11 cellular contexts compared by ENCODE assay signal in the genomic region with DNA sequence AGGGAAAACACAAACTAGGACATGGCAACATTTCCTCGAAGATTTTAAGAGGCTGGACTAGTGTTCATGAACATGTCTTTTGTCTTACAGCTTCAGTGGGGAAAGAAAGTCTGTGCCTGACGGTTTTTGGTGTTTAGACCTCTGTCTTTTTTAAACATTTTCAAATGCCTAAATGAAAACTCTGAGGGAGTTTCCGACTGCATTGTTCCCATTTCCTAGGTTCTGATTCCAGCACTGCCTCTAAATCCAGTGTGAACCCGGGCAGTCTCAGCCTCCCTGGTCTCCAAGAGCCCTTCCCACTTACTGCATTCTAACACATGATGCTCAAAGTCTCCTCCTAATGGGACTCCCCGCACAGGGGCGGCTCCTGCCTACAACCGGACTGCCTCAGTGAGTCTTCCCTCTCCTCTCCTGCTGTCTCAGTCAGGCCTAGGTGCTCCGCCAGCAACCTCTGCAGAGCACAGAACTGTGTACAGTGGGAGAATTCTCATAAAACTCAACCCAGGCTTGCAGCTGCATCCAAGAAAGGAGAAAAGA. TPM values are rescaled to one million over a fixed set of nuclear protein-coding genes. Genes with fewer than 3 reads are reported as not detected.
DNase-seq lines count a peak whose midpoint lies in the region; ATAC-seq and TF ChIP-seq lines count a peak whose summit lies in the region.
"Had no signal": no experiment of that assay in that cellular context is flagged by ENCODE, and none has a peak within 500 bp of the region (broad histone marks: within the 10 kb centered on the region; RNA-seq: fewer than 3 reads in every experiment).

No MANE protein-coding gene starts in this region.

- TF ChIP-seq CTCF in colonic mucosa (IDR thresholded peaks at IDR 0.05): no peak
- no peak for TF ChIP-seq CTCF in upper lobe of left lung (IDR thresholded peaks at IDR 0.05)

- peaks cover 3 to 17% of the 10 kb centered on the region in 2 donors for H3K36me3 Mint-ChIP-seq in activated T-cell treated with anti-CD3 and anti-CD28 coated beads, Interleukin-2, amount 50 U/mL, for 72 hours (ENCODE audit: insufficient read depth in 2 of 2)

- 53 to 64% methylated on average over 8 of the region's 8 CpGs for WGBS in upper lobe of left lung, 2 donors

- H3K9ac ChIP-seq in colonic mucosa (ENCODE audit: low read depth in 2 of 2, low read length in 2 of 2): peak overlapping the region in 1 of 2 donors; percentile 23

- H3K27me3 ChIP-seq in colonic mucosa (no peaks in the 10 kb centered on the region), muscle layer of duodenum (ENCODE audit: low read depth, low read length) (no peaks in the 10 kb centered on the region), upper lobe of left lung (no peaks in the 10 kb centered on the region), HAP-1 (ENCODE audit: low read depth) (no peaks in the 10 kb centered on the region)

- H3K27ac ChIP-seq in colonic mucosa (peak overlapping the region; percentile 54), muscle layer of duodenum (ENCODE audit: low read length) (peak overlapping the region; percentile 52), upper lobe of left lung (peak overlapping the region; percentile 57 to 78 (median 66))

- H3K9me3 Mint-ChIP-seq in activated T-cell treated with anti-CD3 and anti-CD28 coated beads, Interleukin-2, amount 50 U/mL, for 72 hours: no peaks in the 10 kb centered on the region

- peaks cover 98% of the 10 kb centered on the region for H3K4me1 Mint-ChIP-seq in activated T-cell treated with anti-CD3 and anti-CD28 coated beads, Interleukin-2, amount 50 U/mL, for 72 hours (ENCODE audit: low read depth)

- ATAC-seq in activated T-cell treated with anti-CD3 and anti-CD28 coated beads, Interleukin-2, amount 50 U/mL, for 72 hours (replicated peaks in 1 of 2): no peak
- ATAC-seq in upper lobe of left lung (ENCODE audit: low FRiP score in 2 of 2): peak in 1 of 2 donors; percentile 54

- peak overlapping the region; percentile 34 to 47 for H3K4me3 Mint-ChIP-seq in activated T-cell treated with anti-CD3 and anti-CD28 coated beads, Interleukin-2, amount 50 U/mL, for 72 hours

- H3K27ac Mint-ChIP-seq in activated T-cell treated with anti-CD3 and anti-CD28 coated beads, Interleukin-2, amount 50 U/mL, for 72 hours: peak overlapping the region; percentile 32

- intact Hi-C loops in colonic mucosa (cut with DNase I): loop anchor here (10.0 kb wide), 1 partner anchor 56 kb away; no protein-coding TSS in a partner anchor

- H3K36me3 ChIP-seq in colonic mucosa: no peaks in the 10 kb centered on the region
- H3K36me3 ChIP-seq in muscle layer of duodenum (ENCODE audit: control insufficient read depth in 1 of 2, insufficient read depth in 2 of 2, low read length in 2 of 2): peaks cover 0 to 21% of the 10 kb centered on the region in 2 donors
- peaks cover 2 to 19% (median 5%) of the 10 kb centered on the region in 4 donors for H3K36me3 ChIP-seq in upper lobe of left lung
- peaks cover 9% of the 10 kb centered on the region for H3K36me3 ChIP-seq in HAP-1 (replicated peaks)

- TF ChIP-seq EP300 in upper lobe of left lung (IDR thresholded peaks at IDR 0.05): no peak

- H3K9me3 ChIP-seq in colonic mucosa: no peaks in the 10 kb centered on the region
- no peaks in the 10 kb centered on the region for H3K9me3 ChIP-seq in muscle layer of duodenum (ENCODE audit: control insufficient read depth in 1 of 2, low read length in 2 of 2)
- H3K9me3 ChIP-seq in upper lobe of left lung: no peaks in the 10 kb centered on the region
- H3K9me3 ChIP-seq in HAP-1: no peaks in the 10 kb centered on the region

- no peak for TF ChIP-seq POLR2A in upper lobe of left lung (IDR thresholded peaks at IDR 0.05)

- no peak for DNase-seq in activated T-cell treated with anti-CD3 and anti-CD28 coated beads, Interleukin-2, amount 50 U/mL, for 72 hours
- DNase-seq in activated T-cell treated with anti-CD3 and anti-CD28 coated beads, Interleukin-2, amount 50 U/mL, for 48 hours: no peak
- DNase-seq in colonic mucosa (no peak), upper lobe of left lung (no peak), NCI-H2029 (lab: John Stamatoyannopoulos, UW) (no peak), HAP-1 (ENCODE audit: low spot score in 2 of 2) (no peak), hippocampal formation (lab: John Stamatoyannopoulos, UW) (no peak)
- DNase-seq: NCI-H2227 treated with DMSO at 0.1 percent for 48 hours, SIG-M5 had no signal

- no peak overlapping the region for H3K4me3 ChIP-seq in colonic mucosa
- H3K4me3 ChIP-seq in muscle layer of duodenum (ENCODE audit: low read depth in 1 of 2, low read length in 2 of 2): no peak overlapping the region
- no peak overlapping the region for H3K4me3 ChIP-seq in upper lobe of left lung
- no peak overlapping the region for H3K4me3 ChIP-seq in HAP-1

- peaks cover 28% of the 10 kb centered on the region for H3K4me1 ChIP-seq in colonic mucosa
- peaks cover 55 to 63% of the 10 kb centered on the region in 2 donors for H3K4me1 ChIP-seq in muscle layer of duodenum (ENCODE audit: control insufficient read depth in 1 of 2, insufficient read depth in 2 of 2, low read length in 2 of 2)
- H3K4me1 ChIP-seq in upper lobe of left lung: peaks cover 75 to 87% (median 84%) of the 10 kb centered on the region in 4 donors
- peaks cover 21% of the 10 kb centered on the region for H3K4me1 ChIP-seq in HAP-1

- in situ Hi-C loops in HAP-1 (cut with MboI; ENCODE audit: low sequenced_read_pairs): no loop called here

- H3K27me3 Mint-ChIP-seq in activated T-cell treated with anti-CD3 and anti-CD28 coated beads, Interleukin-2, amount 50 U/mL, for 72 hours (ENCODE audit: low read depth): no peaks in the 10 kb centered on the region

RNA-seq across cellular contexts. Expression of a gene that starts 29.0 kb away (rescaled TPM):
- 10 to 100 TPM; 67.8 to 75.0 TPM for total RNA-seq in activated T-cell treated with anti-CD3 and anti-CD28 coated beads, Interleukin-2, amount 50 U/mL, for 72 hours
- 10 to 100 TPM; 35.9 to 49.1 TPM for total RNA-seq in colonic mucosa
- total RNA-seq in upper lobe of left lung: 100 to 1,000 TPM in 1 of 6 donors, 10 to 100 TPM in 5; 31.5 to 103 (median 64.2) TPM

RNA-seq across cellular contexts. Expression of a gene that starts 43.9 kb away (rescaled TPM):
- total RNA-seq in activated T-cell treated with anti-CD3 and anti-CD28 coated beads, Interleukin-2, amount 50 U/mL, for 72 hours: not detected
- total RNA-seq in colonic mucosa: 1 to 10 TPM in 1 of 2 donors, under 1 TPM in 1; 0.58 to 1.6 TPM
- under 1 TPM in 1 of 6 donors, not detected in 5; 0.09 TPM for total RNA-seq in upper lobe of left lung
- total RNA-seq: pulmonary artery endothelial cell had no signal
